In genomic region chr7:30245913-30246312, GRCh38 we compare ENCODE assay signal across 19 cellular contexts.
"Had no signal": no experiment of that assay in that cellular context is flagged by ENCODE, and none has a peak within 500 bp of the region (broad histone marks: within the 10 kb centered on the region; RNA-seq: fewer than 3 reads in every experiment).

No MANE protein-coding gene starts in this region.

- H3K9ac ChIP-seq: KMS-11 had no signal

- DNase-seq: MV-4-11, NCI-H1048, NCI-H1105, NCI-H1417, NCI-H1436 treated with DMSO at 0.1 percent for 48 hours, NCI-H1694, NCI-H187 treated with DMSO at 0.1 percent for 48 hours, NCI-H2029 treated with DMSO at 0.1 percent for 48 hours, NCI-H226, NCI-H510A, NCI-H524 treated with DMSO at 0.1 percent for 48 hours, NCI-H69, NCI-H774, SHP77 treated with DMSO at 0.1 percent for 48 hours, SJCRH30 had no signal

- H3K27me3 ChIP-seq: SJCRH30 had no signal

- H3K36me3 ChIP-seq: SJCRH30 had no signal

- H3K4me2 ChIP-seq: KMS-11 had no signal

- H3K27ac ChIP-seq: KMS-11, RWPE1, SJCRH30 had no signal

- ATAC-seq: K562, SK-N-SH treated with all-trans-retinoic acid at 6 μM for 48 hours had no signal

- H3K4me3 ChIP-seq: K562, SJCRH30 had no signal
